In the genomic region with DNA sequence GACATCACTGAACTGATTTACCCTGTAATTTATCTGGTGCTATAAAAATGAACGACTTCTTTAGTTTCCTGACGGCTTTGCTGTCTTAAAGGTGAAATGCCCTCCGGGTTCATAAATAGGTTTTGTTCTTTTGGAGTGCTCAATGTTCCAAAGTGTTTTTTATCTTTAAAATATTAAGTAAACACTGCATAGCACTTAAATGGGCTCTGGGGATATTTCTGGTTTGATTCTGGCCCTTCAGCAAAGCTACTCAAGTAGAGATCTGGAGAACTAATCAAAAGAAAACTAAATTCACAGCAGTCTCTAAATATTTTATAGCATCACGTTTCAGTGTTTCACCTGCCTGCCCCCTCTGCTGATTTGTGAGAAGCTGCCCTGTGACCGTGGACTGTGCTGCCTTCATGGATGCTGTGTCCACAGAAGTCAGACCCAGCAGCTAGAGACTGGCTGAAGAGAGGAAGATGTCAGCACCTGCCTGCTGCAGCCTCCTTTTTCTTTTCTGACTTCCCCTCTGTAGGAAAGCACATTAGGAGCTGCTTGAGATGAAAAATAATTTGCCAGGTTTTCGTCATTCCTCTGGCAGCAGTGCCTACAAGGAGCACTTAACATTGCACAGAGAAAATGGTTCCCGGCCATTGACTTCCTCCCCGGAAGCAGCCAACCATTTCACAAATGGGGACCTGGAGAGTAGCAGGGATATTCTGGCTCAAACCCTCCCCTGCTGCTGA, we compare ENCODE assay signal across 20 cellular contexts.
DNase-seq lines count a peak whose midpoint lies in the region; ATAC-seq and TF ChIP-seq lines count a peak whose summit lies in the region.
"Had no signal": no experiment of that assay in that cellular context is flagged by ENCODE, and none has a peak within 500 bp of the region (broad histone marks: within the 10 kb centered on the region; RNA-seq: fewer than 3 reads in every experiment).

No MANE protein-coding gene starts in this region.

- TF ChIP-seq CTCF in nephron (IDR thresholded peaks at IDR 0.05; ENCODE audit: unreplicated experiment in 3 of 3): no peak

- POLR2A ChIA-PET in activated CD4-positive, alpha-beta T cell treated with anti-CD3 and anti-CD28 coated beads for 36 hours (lab: Charles Lee): no interaction called here

- H3K4me1 Mint-ChIP-seq in nephron: peaks cover 9% of the 10 kb centered on the region
- no peaks in the 10 kb centered on the region for H3K4me1 Mint-ChIP-seq in activated CD4-positive, alpha-beta T cell treated with anti-CD3 and anti-CD28 coated beads for 36 hours
- H3K4me1 Mint-ChIP-seq: activated CD4-positive, alpha-beta T cell treated with anti-CD3 and anti-CD28 coated beads, Interleukin-2, amount 10 ng/mL, durations not matched to agents 24 days and 14 days; memory B cell; stimulated activated naive CD8-positive, alpha-beta T cell treated with anti-CD3 and anti-CD28 coated beads, Interleukin-15, amount 100 ng/mL, for 72 hours had no signal

- H3K9me3 Mint-ChIP-seq in nephron: no peaks in the 10 kb centered on the region
- H3K9me3 Mint-ChIP-seq in activated CD4-positive, alpha-beta T cell treated with anti-CD3 and anti-CD28 coated beads for 36 hours (ENCODE audit: low read depth): no peaks in the 10 kb centered on the region
- H3K9me3 Mint-ChIP-seq: stimulated activated naive CD8-positive, alpha-beta T cell treated with anti-CD3 and anti-CD28 coated beads, Interleukin-15, amount 100 ng/mL, for 72 hours had no signal

- H3K27ac Mint-ChIP-seq in nephron: peak overlapping the region; percentile 75 to 92 (median 82)
- no peak overlapping the region for H3K27ac Mint-ChIP-seq in activated CD4-positive, alpha-beta T cell treated with anti-CD3 and anti-CD28 coated beads for 36 hours
- H3K27ac Mint-ChIP-seq: activated CD4-positive, alpha-beta T cell treated with anti-CD3 and anti-CD28 coated beads, Interleukin-2, amount 10 ng/mL, durations not matched to agents 24 days and 14 days; memory B cell; stimulated activated naive CD8-positive, alpha-beta T cell treated with anti-CD3 and anti-CD28 coated beads, Interleukin-15, amount 100 ng/mL, for 72 hours had no signal

- intact Hi-C loops in activated CD4-positive, alpha-beta T cell treated with anti-CD3 and anti-CD28 coated beads for 36 hours (cut with DNase I, micrococcal nuclease): no loop called here

- DNase-seq in DMS79 (lab: John Stamatoyannopoulos, UW): peak; percentile 99
- peak; percentile 40 for DNase-seq in NCI-H146 treated with DMSO at 0.1 percent for 48 hours (lab: John Stamatoyannopoulos, UW; ENCODE audit: unreplicated experiment)
- peak; percentile 48 for DNase-seq in NCI-H748 treated with DMSO at 0.1 percent for 48 hours (lab: John Stamatoyannopoulos, UW)
- no peak for DNase-seq in activated CD4-positive, CD25-positive, alpha-beta regulatory T cell treated with anti-CD3 and anti-CD28 coated beads, Interleukin-2, amount 50 U/mL, for 72 hours
- no peak for DNase-seq in activated CD4-positive, alpha-beta T cell treated with anti-CD3 and anti-CD28 coated beads for 36 hours
- DNase-seq in DMS114 treated with DMSO at 0.1 percent for 48 hours (lab: John Stamatoyannopoulos, UW; ENCODE audit: unreplicated experiment): no peak
- DNase-seq: activated CD4-positive, alpha-beta T cell treated with anti-CD3 and anti-CD28 coated beads, Interleukin-2, amount 10 ng/mL, durations not matched to agents 24 days and 14 days; activated gamma-delta T cell; amygdala; Calu3; foreskin fibroblast; hippocampal formation; islet precursor cell; NCI-H226; posterior cingulate gyrus; stimulated activated naive CD8-positive, alpha-beta T cell treated with anti-CD3 and anti-CD28 coated beads, Interleukin-15, amount 100 ng/mL, for 72 hours had no signal

- no peaks in the 10 kb centered on the region for H3K36me3 Mint-ChIP-seq in nephron (ENCODE audit: low read depth)
- H3K36me3 Mint-ChIP-seq in activated CD4-positive, alpha-beta T cell treated with anti-CD3 and anti-CD28 coated beads for 36 hours (ENCODE audit: low read depth): no peaks in the 10 kb centered on the region
- H3K36me3 Mint-ChIP-seq: memory B cell had no signal

- no peaks in the 10 kb centered on the region for H3K27me3 Mint-ChIP-seq in nephron (ENCODE audit: low read depth)
- H3K27me3 Mint-ChIP-seq in activated CD4-positive, alpha-beta T cell treated with anti-CD3 and anti-CD28 coated beads for 36 hours: no peaks in the 10 kb centered on the region
- H3K27me3 Mint-ChIP-seq: activated CD4-positive, alpha-beta T cell treated with anti-CD3 and anti-CD28 coated beads, Interleukin-2, amount 10 ng/mL, durations not matched to agents 24 days and 14 days; memory B cell; stimulated activated naive CD8-positive, alpha-beta T cell treated with anti-CD3 and anti-CD28 coated beads, Interleukin-15, amount 100 ng/mL, for 72 hours had no signal

- CTCF ChIA-PET in activated CD4-positive, alpha-beta T cell treated with anti-CD3 and anti-CD28 coated beads for 36 hours (lab: Charles Lee): interaction anchor here (1.0 kb wide), 1 partner anchor 16 kb away, joined by 3 read pairs; no protein-coding TSS in a partner anchor

- no peak for ATAC-seq in activated CD4-positive, alpha-beta T cell treated with anti-CD3 and anti-CD28 coated beads for 36 hours
- no peak for ATAC-seq in GM18867 (IDR thresholded peaks at IDR 0.05; ENCODE audit: unreplicated experiment)
- ATAC-seq: A549; stimulated activated naive CD8-positive, alpha-beta T cell treated with anti-CD3 and anti-CD28 coated beads, Interleukin-15, amount 100 ng/mL, for 72 hours had no signal

- H3K4me3 Mint-ChIP-seq in nephron: peak overlapping the region in 1 of 3 experiments; percentile 2
- no peak overlapping the region for H3K4me3 Mint-ChIP-seq in activated CD4-positive, alpha-beta T cell treated with anti-CD3 and anti-CD28 coated beads for 36 hours
- H3K4me3 Mint-ChIP-seq: activated CD4-positive, alpha-beta T cell treated with anti-CD3 and anti-CD28 coated beads, Interleukin-2, amount 10 ng/mL, durations not matched to agents 24 days and 14 days; memory B cell; stimulated activated naive CD8-positive, alpha-beta T cell treated with anti-CD3 and anti-CD28 coated beads, Interleukin-15, amount 100 ng/mL, for 72 hours had no signal

Comparison
In these comparisons a context has a peak if more than half of its experiments do, and no peak if none do; other contexts are left out.
1. DNase-seq: peak in DMS79 (single experiment), NCI-H146 treated with DMSO at 0.1 percent for 48 hours (single experiment) and NCI-H748 treated with DMSO at 0.1 percent for 48 hours (single experiment); none in activated CD4-positive, CD25-positive, alpha-beta regulatory T cell treated with anti-CD3 and anti-CD28 coated beads, Interleukin-2, amount 50 U/mL, for 72 hours (single experiment), activated CD4-positive, alpha-beta T cell treated with anti-CD3 and anti-CD28 coated beads for 36 hours (single experiment) and DMS114 treated with DMSO at 0.1 percent for 48 hours (single experiment).